In the genomic region with DNA sequence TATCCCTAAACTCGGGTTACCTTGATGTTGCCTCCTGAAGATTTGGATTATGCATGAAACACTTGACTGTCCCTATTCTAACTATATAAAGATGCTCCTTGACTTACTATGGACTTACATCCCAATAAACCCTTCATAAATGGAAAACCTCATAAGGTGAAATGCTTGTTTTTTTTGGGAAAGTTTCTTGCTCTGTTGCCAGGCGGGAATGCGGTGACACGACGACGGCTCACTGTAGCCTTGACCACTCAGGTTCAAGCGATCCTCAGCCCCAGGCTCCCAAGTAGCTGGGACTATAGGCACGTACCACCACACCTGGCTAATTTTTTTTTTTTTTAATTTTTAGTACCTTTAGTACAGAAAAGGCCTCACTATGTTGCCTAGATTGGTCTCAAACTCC, we compare ENCODE assay signal across 15 cellular contexts.
"Had no signal": no experiment of that assay in that cellular context is flagged by ENCODE, and none has a peak within 500 bp of the region (broad histone marks: within the 10 kb centered on the region; RNA-seq: fewer than 3 reads in every experiment).

No MANE protein-coding gene starts in this region.

- H3K4me1 ChIP-seq: parathyroid adenoma had no signal

- H3K27ac Mint-ChIP-seq: activated CD4-positive, alpha-beta memory T cell treated with anti-CD3 and anti-CD28 coated beads for 36 hours; activated CD4-positive, alpha-beta T cell treated with anti-CD3 and anti-CD28 coated beads for 36 hours; endodermal cell had no signal

- H3K9me3 Mint-ChIP-seq: activated CD4-positive, alpha-beta memory T cell treated with anti-CD3 and anti-CD28 coated beads for 36 hours; endodermal cell; naive thymus-derived CD8-positive, alpha-beta T cell had no signal

- H3K27me3 ChIP-seq: body of pancreas, foreskin keratinocyte, tibial artery had no signal

- H3K9me3 ChIP-seq: body of pancreas, tibial artery had no signal

- H3K4me3 Mint-ChIP-seq: activated CD4-positive, alpha-beta memory T cell treated with anti-CD3 and anti-CD28 coated beads for 36 hours; activated CD4-positive, alpha-beta T cell treated with anti-CD3 and anti-CD28 coated beads for 36 hours; endodermal cell had no signal

- DNase-seq: activated CD4-positive, alpha-beta memory T cell treated with anti-CD3 and anti-CD28 coated beads for 36 hours; activated CD4-positive, alpha-beta T cell treated with anti-CD3 and anti-CD28 coated beads for 36 hours; activated naive CD4-positive, alpha-beta T cell treated with Interleukin-2 at 50 U/mL for 16 hours; endodermal cell; foreskin keratinocyte; glutamatergic neuron; mesendoderm; naive thymus-derived CD8-positive, alpha-beta T cell; stimulated activated naive CD4-positive, alpha-beta T cell treated with Interleukin-2 at 50 U/mL for 16 hours; substantia nigra; SW 1271; tibial artery had no signal

- H3K9ac ChIP-seq: parathyroid adenoma had no signal

- H2AFZ ChIP-seq: parathyroid adenoma had no signal

- H3K4me3 ChIP-seq: body of pancreas, tibial artery had no signal

- H3K27me3 Mint-ChIP-seq: activated CD4-positive, alpha-beta memory T cell treated with anti-CD3 and anti-CD28 coated beads for 36 hours; activated CD4-positive, alpha-beta T cell treated with anti-CD3 and anti-CD28 coated beads for 36 hours; naive thymus-derived CD8-positive, alpha-beta T cell had no signal

- H3K27ac ChIP-seq: epithelial cell of prostate, foreskin keratinocyte, parathyroid adenoma had no signal

- ATAC-seq: body of pancreas; foreskin keratinocyte; naive thymus-derived CD8-positive, alpha-beta T cell had no signal
